Comparison of ENCODE assay signal across 9 cellular contexts in genomic region chr2:60834270-60834717, GRCh38. TPM values are rescaled to one million over a fixed set of nuclear protein-coding genes. Genes with fewer than 3 reads are reported as not detected.
A peak's percentile ranks its signal among the peaks of the same experiment; 100 is the strongest.
DNase-seq lines count a peak whose midpoint lies in the region; ATAC-seq and TF ChIP-seq lines count a peak whose summit lies in the region.
"Had no signal": no experiment of that assay in that cellular context is flagged by ENCODE, and none has a peak within 500 bp of the region (broad histone marks: within the 10 kb centered on the region; RNA-seq: fewer than 3 reads in every experiment).

No MANE protein-coding gene starts in this region.

- no peak overlapping the region for H3K4me3 Mint-ChIP-seq in activated T-helper 2 cell treated with anti-CD3 and anti-CD28 coated beads, Interferon-gamma antibody, Interleukin-2, Interleukin-4, amounts not matched to agents 10 μg/mL and 5 μg/mL and 100 μg/mL, durations not matched to agents 14 hours and 24 hours and 36 hours (ENCODE audit: low read depth)
- H3K4me3 Mint-ChIP-seq: natural killer cell treated with Interleukin-12 subunit alpha and Interleukin-12 subunit beta and Interleukin-15 and Interleukin-18, amount 100 ng/mL, for 72 hours had no signal

- ATAC-seq in GM19025 (IDR thresholded peaks at IDR 0.05; ENCODE audit: low read depth, unreplicated experiment) (peak; percentile 62), HG02970 (IDR thresholded peaks at IDR 0.05; ENCODE audit: low FRiP score, unreplicated experiment) (peak; percentile 39)
- ATAC-seq: natural killer cell treated with Interleukin-12 subunit alpha and Interleukin-12 subunit beta and Interleukin-15 and Interleukin-18, amount 100 ng/mL, for 72 hours had no signal

- peaks cover 0 to 8% of the 10 kb centered on the region in 2 donors for H3K27me3 ChIP-seq in tibial artery

- H3K9me3 ChIP-seq in tibial artery: no peaks in the 10 kb centered on the region

- H3K4me3 ChIP-seq in tibial artery: no peak overlapping the region

- no peak overlapping the region for H3K27ac ChIP-seq in tibial artery

- H3K36me3 ChIP-seq in tibial artery: no peaks in the 10 kb centered on the region

- no peaks in the 10 kb centered on the region for H3K36me3 Mint-ChIP-seq in activated T-helper 2 cell treated with anti-CD3 and anti-CD28 coated beads, Interferon-gamma antibody, Interleukin-2, Interleukin-4, amounts not matched to agents 10 μg/mL and 5 μg/mL and 100 μg/mL, durations not matched to agents 14 hours and 24 hours and 36 hours (ENCODE audit: low read depth)
- H3K36me3 Mint-ChIP-seq: natural killer cell treated with Interleukin-12 subunit alpha and Interleukin-12 subunit beta and Interleukin-15 and Interleukin-18, amount 100 ng/mL, for 72 hours had no signal

- DNase-seq in CD1c-positive myeloid dendritic cell (ENCODE audit: extremely low spot score) (peak; percentile 82), tibial artery (no peak), C1 segment of cervical spinal cord (lab: John Stamatoyannopoulos, UW) (no peak), mucosa of gallbladder (ENCODE audit: low spot score) (no peak), cardiac septum (ENCODE audit: low spot score) (no peak)
- DNase-seq in activated T-helper 2 cell treated with anti-CD3 and anti-CD28 coated beads, Interferon-gamma antibody, Interleukin-2, Interleukin-4, amounts not matched to agents 10 μg/mL and 5 μg/mL and 100 μg/mL, durations not matched to agents 14 hours and 24 hours and 36 hours (ENCODE audit: low spot score): no peak

- TF ChIP-seq CTCF in tibial artery (IDR thresholded peaks at IDR 0.05): no peak

- intact Hi-C loops in activated T-helper 2 cell treated with anti-CD3 and anti-CD28 coated beads, Interferon-gamma antibody, Interleukin-2, Interleukin-4, amounts not matched to agents 10 μg/mL and 5 μg/mL and 100 μg/mL, durations not matched to agents 14 hours and 24 hours and 36 hours (cut with micrococcal nuclease): loop anchor here (1.0 kb wide), 1 partner anchor 38 kb away; no protein-coding TSS in a partner anchor
- intact Hi-C loops in tibial artery (cut with DNase I; ENCODE audit: low total_unique reads): no loop called here
- intact Hi-C loops in cardiac septum (cut with DNase I): no loop called here

- no peaks in the 10 kb centered on the region for H3K4me1 ChIP-seq in tibial artery

- H3K9me3 Mint-ChIP-seq in activated T-helper 2 cell treated with anti-CD3 and anti-CD28 coated beads, Interferon-gamma antibody, Interleukin-2, Interleukin-4, amounts not matched to agents 10 μg/mL and 5 μg/mL and 100 μg/mL, durations not matched to agents 14 hours and 24 hours and 36 hours: no peaks in the 10 kb centered on the region
- H3K9me3 Mint-ChIP-seq: natural killer cell treated with Interleukin-12 subunit alpha and Interleukin-12 subunit beta and Interleukin-15 and Interleukin-18, amount 100 ng/mL, for 72 hours had no signal

- H3K27ac Mint-ChIP-seq in activated T-helper 2 cell treated with anti-CD3 and anti-CD28 coated beads, Interferon-gamma antibody, Interleukin-2, Interleukin-4, amounts not matched to agents 10 μg/mL and 5 μg/mL and 100 μg/mL, durations not matched to agents 14 hours and 24 hours and 36 hours: peak overlapping the region; percentile 47

- peaks cover 19% of the 10 kb centered on the region for H3K4me1 Mint-ChIP-seq in activated T-helper 2 cell treated with anti-CD3 and anti-CD28 coated beads, Interferon-gamma antibody, Interleukin-2, Interleukin-4, amounts not matched to agents 10 μg/mL and 5 μg/mL and 100 μg/mL, durations not matched to agents 14 hours and 24 hours and 36 hours (ENCODE audit: low read depth)

- H3K27me3 Mint-ChIP-seq in activated T-helper 2 cell treated with anti-CD3 and anti-CD28 coated beads, Interferon-gamma antibody, Interleukin-2, Interleukin-4, amounts not matched to agents 10 μg/mL and 5 μg/mL and 100 μg/mL, durations not matched to agents 14 hours and 24 hours and 36 hours (ENCODE audit: low read depth): no peaks in the 10 kb centered on the region

RNA-seq across cellular contexts. Expression of gene REL, which starts 47.1 kb away (rescaled TPM):
- total RNA-seq in activated T-helper 2 cell treated with anti-CD3 and anti-CD28 coated beads, Interferon-gamma antibody, Interleukin-2, Interleukin-4, amounts not matched to agents 10 μg/mL and 5 μg/mL and 100 μg/mL, durations not matched to agents 14 hours and 24 hours and 36 hours: 118 and 123 TPM in 2 replicates
- total RNA-seq in mucosa of gallbladder: 14.0 TPM
- total RNA-seq in cardiac septum: 5.7 TPM
